Comparison of ENCODE assay signal across 10 cellular contexts in genomic region chr2:181311841-181312240, GRCh38.
DNase-seq lines count a peak whose midpoint lies in the region; ATAC-seq and TF ChIP-seq lines count a peak whose summit lies in the region.
"Had no signal": no experiment of that assay in that cellular context is flagged by ENCODE, and none has a peak within 500 bp of the region (broad histone marks: within the 10 kb centered on the region; RNA-seq: fewer than 3 reads in every experiment).

No MANE protein-coding gene starts in this region.

- POLR2A ChIA-PET in T-cell (lab: Charles Lee) = interaction anchor here (0.6 to 1.2 kb wide), 5 partner anchors 9 to 196 kb away, joined by 3 to 8 read pairs (median 5); no protein-coding TSS in a partner anchor

- H3K4me3 ChIP-seq in neutrophil (ENCODE audit: low read depth in 1 of 2, low read length in 1 of 2) = peak overlapping the region; percentile 15 to 18

- H3K4me1 Mint-ChIP-seq in T-cell = peaks cover 63 to 66% (median 64%) of the 10 kb centered on the region in 3 donors

- H3K27me3 Mint-ChIP-seq in T-cell = no peaks in the 10 kb centered on the region

- ATAC-seq in HG02870 (IDR thresholded peaks at IDR 0.05; ENCODE audit: unreplicated experiment) (peak; percentile 18), T-cell (replicated peaks in 1 of 4) (peak; percentile 38 to 57 (median 44)), sciatic nerve (no peak)

- peaks cover 47 to 51% of the 10 kb centered on the region in 2 experiments for H3K4me1 ChIP-seq in neutrophil (ENCODE audit: control insufficient read depth in 1 of 2, insufficient read depth in 1 of 2, low read depth in 1 of 2, low read length in 1 of 2)

- no peaks in the 10 kb centered on the region for H3K27me3 ChIP-seq in neutrophil

- TF ChIP-seq CTCF in neutrophil (IDR thresholded peaks at IDR 0.05) = no peak

- H3K36me3 ChIP-seq in neutrophil = no peaks in the 10 kb centered on the region

- intact Hi-C loops in sciatic nerve (cut with DNase I) = no loop called here

- peak overlapping the region; percentile 45 to 73 (median 70) for H3K4me3 Mint-ChIP-seq in T-cell

- peak; percentile 59 for DNase-seq in SIG-M5 treated with dmso at 0.1 percent for 504 hours (lab: John Stamatoyannopoulos, UW; ENCODE audit: unreplicated experiment)
- DNase-seq in SIG-M5 (lab: John Stamatoyannopoulos, UW) = no peak
- peak in 5 of 34 experiments; percentile 3 to 37 (median 26) for DNase-seq in T-cell
- no peak for DNase-seq in sciatic nerve (ENCODE audit: low spot score)
- no peak for DNase-seq in NCI-H1436 (lab: John Stamatoyannopoulos, UW)
- no peak for DNase-seq in NCI-H2107 treated with DMSO at 0.1 percent for 48 hours (lab: John Stamatoyannopoulos, UW; ENCODE audit: unreplicated experiment)
- DNase-seq: NCI-H2107, substantia nigra had no signal

- H3K9me3 ChIP-seq in neutrophil = no peaks in the 10 kb centered on the region

- H3K27ac ChIP-seq in neutrophil = peak overlapping the region; percentile 76

- CTCF ChIA-PET in T-cell (lab: Charles Lee) = interaction anchor here (0.6 to 1.7 kb wide), 7 partner anchors 35 to 207 kb away, joined by 3 to 7 read pairs (median 4); no protein-coding TSS in a partner anchor

- H3K27ac Mint-ChIP-seq in T-cell = peak overlapping the region; percentile 93 to 99

- H3K36me3 Mint-ChIP-seq in T-cell = no peaks in the 10 kb centered on the region

- H3K9me3 Mint-ChIP-seq in T-cell = no peaks in the 10 kb centered on the region
